21 cellular contexts compared by ENCODE assay signal in genomic region chrX:32592786-32593185, GRCh38.
DNase-seq lines count a peak whose midpoint lies in the region; ATAC-seq and TF ChIP-seq lines count a peak whose summit lies in the region.
"Had no signal": no experiment of that assay in that cellular context is flagged by ENCODE, and none has a peak within 500 bp of the region (broad histone marks: within the 10 kb centered on the region; RNA-seq: fewer than 3 reads in every experiment).

No MANE protein-coding gene starts in this region.

- H3K36me3 ChIP-seq in heart left ventricle, result peaks cover 0 to 5% (median 0%) of the 10 kb centered on the region in 9 donors
- H3K36me3 ChIP-seq in left ventricle myocardium inferior, result no peaks in the 10 kb centered on the region
- peaks cover 8% of the 10 kb centered on the region for H3K36me3 ChIP-seq in right atrium auricular region
- H3K36me3 ChIP-seq in spleen, result no peaks in the 10 kb centered on the region
- H3K36me3 ChIP-seq: BE2C; BLaER1 treated with 17β-estradiol and CSF1 and Interleukin-3, amounts not matched to agents 10 nM and 100 nM; HAP-1 had no signal

- no peak for TF ChIP-seq CTCF in heart left ventricle (IDR thresholded peaks at IDR 0.05)
- no peak for TF ChIP-seq CTCF in left ventricle myocardium inferior (IDR thresholded peaks at IDR 0.05; ENCODE audit: borderline replicate concordance)
- TF ChIP-seq CTCF in right atrium auricular region (IDR thresholded peaks at IDR 0.05), result no peak
- TF ChIP-seq CTCF in spleen (IDR thresholded peaks at IDR 0.05 in 8 of 11, conservative IDR thresholded peaks at IDR 0.05 in 3 of 11), result no peak

- H3K27me3 ChIP-seq in heart left ventricle, result no peaks in the 10 kb centered on the region
- no peaks in the 10 kb centered on the region for H3K27me3 ChIP-seq in left ventricle myocardium inferior (ENCODE audit: low read depth)
- no peaks in the 10 kb centered on the region for H3K27me3 ChIP-seq in right cardiac atrium (ENCODE audit: control insufficient read depth, insufficient read depth)
- no peaks in the 10 kb centered on the region for H3K27me3 ChIP-seq in right atrium auricular region
- H3K27me3 ChIP-seq in spleen (replicated peaks in 1 of 7), result no peaks in the 10 kb centered on the region
- H3K27me3 ChIP-seq: BE2C had no signal

- intact Hi-C loops in heart left ventricle (cut with DNase I) (no loop called here), left ventricle myocardium inferior (cut with micrococcal nuclease) (no loop called here), right cardiac atrium (cut with DNase I) (no loop called here), spleen (cut with DNase I; ENCODE audit: low total_unique reads) (no loop called here)

- H3K4me1 ChIP-seq in heart left ventricle (no peaks in the 10 kb centered on the region), left ventricle myocardium inferior (no peaks in the 10 kb centered on the region), right cardiac atrium (ENCODE audit: control insufficient read depth, insufficient read depth, low read length) (no peaks in the 10 kb centered on the region), right atrium auricular region (no peaks in the 10 kb centered on the region), spleen (no peaks in the 10 kb centered on the region)
- H3K4me1 ChIP-seq: A549; BE2C; BLaER1 treated with 17β-estradiol and CSF1 and Interleukin-3, amounts not matched to agents 10 nM and 100 nM; HAP-1 had no signal

- ATAC-seq in heart left ventricle (peak; percentile 20 to 80 (median 76)), right cardiac atrium (peak in 1 of 2 donors; percentile 49), GM21528 (IDR thresholded peaks at IDR 0.05; ENCODE audit: low FRiP score, unreplicated experiment) (no peak)
- ATAC-seq: A549 had no signal

- H3K9me3 ChIP-seq in heart left ventricle (peaks cover 0 to 11% (median 0%) of the 10 kb centered on the region in 12 donors), left ventricle myocardium inferior (replicated peaks) (no peaks in the 10 kb centered on the region), right cardiac atrium (ENCODE audit: control insufficient read depth, low read length) (no peaks in the 10 kb centered on the region), right atrium auricular region (peaks cover 0 to 17% of the 10 kb centered on the region in 2 donors), spleen (peaks cover 0 to 22% (median 7%) of the 10 kb centered on the region in 8 donors)
- H3K9me3 ChIP-seq: A549, BE2C, HAP-1 had no signal

- H3K27ac ChIP-seq in heart left ventricle (no peak overlapping the region), left ventricle myocardium inferior (replicated peaks) (no peak overlapping the region), right cardiac atrium (ENCODE audit: low read length) (no peak overlapping the region), right atrium auricular region (no peak overlapping the region), spleen (no peak overlapping the region)
- H3K27ac ChIP-seq: A549; BLaER1 treated with 17β-estradiol and CSF1 and Interleukin-3, amounts not matched to agents 10 nM and 100 nM had no signal

- peak in 1 of 5 donors; percentile 28 for DNase-seq in heart left ventricle
- DNase-seq in left ventricle myocardium inferior, result no peak
- DNase-seq in right cardiac atrium, result peak in 2 of 3 donors; percentile 15 to 21
- DNase-seq in right atrium auricular region (ENCODE audit: low spot score), result no peak
- peak; percentile 56 for DNase-seq in spleen
- DNase-seq in activated T-cell treated with anti-CD3 and anti-CD28 coated beads for 4 hours, result no peak
- DNase-seq: 8988T; ACHN; AML-193; BE2C; CD4-positive, alpha-beta T cell; CD8-positive, alpha-beta memory T cell; DMS53; DMS79 treated with DMSO at 0.1 percent for 48 hours; GF-D8; GOT3; HFFc6 had no signal

- no peak overlapping the region for H3K4me3 ChIP-seq in heart left ventricle
- no peak overlapping the region for H3K4me3 ChIP-seq in left ventricle myocardium inferior
- no peak overlapping the region for H3K4me3 ChIP-seq in right cardiac atrium (ENCODE audit: low read length)
- no peak overlapping the region for H3K4me3 ChIP-seq in right atrium auricular region
- H3K4me3 ChIP-seq in spleen, result no peak overlapping the region
- H3K4me3 ChIP-seq: A549; BLaER1 treated with 17β-estradiol and CSF1 and Interleukin-3, amounts not matched to agents 10 nM and 100 nM; HAP-1 had no signal

- 50 to 89% (median 76%) methylated on average over 3 to 7 of the region's 7 CpGs for WGBS in heart left ventricle, 4 donors
- WGBS in right cardiac atrium, result 91% methylated on average over 7 of the region's 7 CpGs
- WGBS in spleen, 5 donors, result 80 to 87% (median 85%) methylated on average over 5 to 7 of the region's 7 CpGs; no CpG with 5 or more reads in 1 of the 5 donors

- no peak for TF ChIP-seq POLR2A in heart left ventricle (IDR thresholded peaks at IDR 0.05)
- TF ChIP-seq POLR2A in spleen (IDR thresholded peaks at IDR 0.05), result no peak

Comparison
In these comparisons a context has a peak if more than half of its experiments do, and no peak if none do; other contexts are left out.
1. DNase-seq: peak in right cardiac atrium (2 of 3) and spleen (single experiment); none in left ventricle myocardium inferior (single experiment), right atrium auricular region (single experiment) and activated T-cell treated with anti-CD3 and anti-CD28 coated beads for 4 hours (single experiment).